Comparison of ENCODE assay signal across 2 cellular contexts in the genomic region with DNA sequence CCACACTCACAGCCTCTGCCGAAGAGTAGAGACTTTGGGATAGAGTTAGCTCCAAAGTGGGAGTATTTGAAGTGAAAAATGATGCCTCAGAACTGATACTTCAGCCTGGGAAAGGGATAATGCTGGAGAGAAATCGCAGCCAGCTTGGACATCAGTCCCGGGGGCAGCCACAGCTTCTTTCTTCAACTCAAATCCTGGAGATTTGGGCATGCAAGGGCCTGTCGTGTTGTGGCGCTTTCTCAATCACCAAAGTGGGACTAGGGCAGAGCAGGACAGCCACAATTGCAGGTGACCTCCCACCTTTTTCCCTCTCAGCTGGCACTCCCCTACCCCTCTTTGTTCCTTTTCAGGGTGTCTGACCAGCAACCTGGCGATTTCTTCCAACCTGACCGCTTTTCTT.
TF ChIP-seq lines count a peak whose summit lies in the region.

No MANE protein-coding gene starts in this region.

TF ChIP-seq in WTC11, 78 proteins besides CTCF, POLR2A, EP300 and RAD21:
- TF ChIP-seq KAT7 (CRISPR knock-in tag; IDR thresholded peaks at IDR 0.05; ENCODE audit: borderline replicate concordance), result no peak
- TF ChIP-seq, protein P1, sequence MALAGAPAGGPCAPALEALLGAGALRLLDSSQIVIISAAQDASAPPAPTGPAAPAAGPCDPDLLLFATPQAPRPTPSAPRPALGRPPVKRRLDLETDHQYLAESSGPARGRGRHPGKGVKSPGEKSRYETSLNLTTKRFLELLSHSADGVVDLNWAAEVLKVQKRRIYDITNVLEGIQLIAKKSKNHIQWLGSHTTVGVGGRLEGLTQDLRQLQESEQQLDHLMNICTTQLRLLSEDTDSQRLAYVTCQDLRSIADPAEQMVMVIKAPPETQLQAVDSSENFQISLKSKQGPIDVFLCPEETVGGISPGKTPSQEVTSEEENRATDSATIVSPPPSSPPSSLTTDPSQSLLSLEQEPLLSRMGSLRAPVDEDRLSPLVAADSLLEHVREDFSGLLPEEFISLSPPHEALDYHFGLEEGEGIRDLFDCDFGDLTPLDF (CRISPR knock-in tag; IDR thresholded peaks at IDR 0.05), result no peak
- no peak for TF ChIP-seq FOXP1 (CRISPR knock-in tag; IDR thresholded peaks at IDR 0.05; ENCODE audit: borderline replicate concordance)
- no peak for TF ChIP-seq HMGA2 (CRISPR knock-in tag; IDR thresholded peaks at IDR 0.05)
- no peak for TF ChIP-seq ZNF138 (CRISPR knock-in tag; conservative IDR thresholded peaks at IDR 0.05)
- no peak for TF ChIP-seq ZNF396 (CRISPR knock-in tag; IDR thresholded peaks at IDR 0.05; ENCODE audit: borderline replicate concordance)
- TF ChIP-seq NFE2L1 (CRISPR knock-in tag; IDR thresholded peaks at IDR 0.05), result no peak
- TF ChIP-seq JUN (CRISPR knock-in tag; IDR thresholded peaks at IDR 0.05), result no peak
- TF ChIP-seq, protein P2, sequence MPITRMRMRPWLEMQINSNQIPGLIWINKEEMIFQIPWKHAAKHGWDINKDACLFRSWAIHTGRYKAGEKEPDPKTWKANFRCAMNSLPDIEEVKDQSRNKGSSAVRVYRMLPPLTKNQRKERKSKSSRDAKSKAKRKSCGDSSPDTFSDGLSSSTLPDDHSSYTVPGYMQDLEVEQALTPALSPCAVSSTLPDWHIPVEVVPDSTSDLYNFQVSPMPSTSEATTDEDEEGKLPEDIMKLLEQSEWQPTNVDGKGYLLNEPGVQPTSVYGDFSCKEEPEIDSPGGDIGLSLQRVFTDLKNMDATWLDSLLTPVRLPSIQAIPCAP (CRISPR knock-in tag; IDR thresholded peaks at IDR 0.05), result no peak

TF ChIP-seq in H1, 55 proteins besides CTCF, POLR2A, EP300 and RAD21:
- TF ChIP-seq, protein P3, sequence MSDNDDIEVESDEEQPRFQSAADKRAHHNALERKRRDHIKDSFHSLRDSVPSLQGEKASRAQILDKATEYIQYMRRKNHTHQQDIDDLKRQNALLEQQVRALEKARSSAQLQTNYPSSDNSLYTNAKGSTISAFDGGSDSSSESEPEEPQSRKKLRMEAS (IDR thresholded peaks at IDR 0.05), result no peak
- TF ChIP-seq HDAC2 (IDR thresholded peaks at IDR 0.05; ENCODE audit: borderline replicate concordance in 1 of 2, low read depth in 2 of 2, low read length in 2 of 2) (no peak), BRCA1 (IDR thresholded peaks at IDR 0.05; ENCODE audit: low read depth, low read length) (no peak), JUND (IDR thresholded peaks at IDR 0.05; ENCODE audit: low read length) (no peak), RNF2 (IDR thresholded peaks at IDR 0.05; ENCODE audit: borderline replicate concordance, low read depth, low read length, missing control alignments, poor library complexity, severe bottlenecking) (no peak), BACH1 (IDR thresholded peaks at IDR 0.05; ENCODE audit: low read length) (no peak), CREB1 (IDR thresholded peaks at IDR 0.05) (no peak), NANOG (IDR thresholded peaks at IDR 0.05; ENCODE audit: insufficient read depth, low read depth, low read length, poor library complexity, severe bottlenecking) (no peak), KDM4A (IDR thresholded peaks at IDR 0.05; ENCODE audit: low read depth, low read length, severe bottlenecking) (no peak), CHD1 (IDR thresholded peaks at IDR 0.05; ENCODE audit: low read depth, low read length) (no peak), POLR2AphosphoS5 (IDR thresholded peaks at IDR 0.05; ENCODE audit: low read depth, low read length) (no peak), PHF8 (conservative IDR thresholded peaks at IDR 0.05; ENCODE audit: low read depth, low read length) (no peak), SP2 (IDR thresholded peaks at IDR 0.05; ENCODE audit: low read length) (no peak), TAF1 (IDR thresholded peaks at IDR 0.05; ENCODE audit: low read depth, low read length) (no peak), GABPA (IDR thresholded peaks at IDR 0.05; ENCODE audit: borderline replicate concordance, insufficient read depth, low read length) (no peak)
- TF ChIP-seq, protein P4, sequence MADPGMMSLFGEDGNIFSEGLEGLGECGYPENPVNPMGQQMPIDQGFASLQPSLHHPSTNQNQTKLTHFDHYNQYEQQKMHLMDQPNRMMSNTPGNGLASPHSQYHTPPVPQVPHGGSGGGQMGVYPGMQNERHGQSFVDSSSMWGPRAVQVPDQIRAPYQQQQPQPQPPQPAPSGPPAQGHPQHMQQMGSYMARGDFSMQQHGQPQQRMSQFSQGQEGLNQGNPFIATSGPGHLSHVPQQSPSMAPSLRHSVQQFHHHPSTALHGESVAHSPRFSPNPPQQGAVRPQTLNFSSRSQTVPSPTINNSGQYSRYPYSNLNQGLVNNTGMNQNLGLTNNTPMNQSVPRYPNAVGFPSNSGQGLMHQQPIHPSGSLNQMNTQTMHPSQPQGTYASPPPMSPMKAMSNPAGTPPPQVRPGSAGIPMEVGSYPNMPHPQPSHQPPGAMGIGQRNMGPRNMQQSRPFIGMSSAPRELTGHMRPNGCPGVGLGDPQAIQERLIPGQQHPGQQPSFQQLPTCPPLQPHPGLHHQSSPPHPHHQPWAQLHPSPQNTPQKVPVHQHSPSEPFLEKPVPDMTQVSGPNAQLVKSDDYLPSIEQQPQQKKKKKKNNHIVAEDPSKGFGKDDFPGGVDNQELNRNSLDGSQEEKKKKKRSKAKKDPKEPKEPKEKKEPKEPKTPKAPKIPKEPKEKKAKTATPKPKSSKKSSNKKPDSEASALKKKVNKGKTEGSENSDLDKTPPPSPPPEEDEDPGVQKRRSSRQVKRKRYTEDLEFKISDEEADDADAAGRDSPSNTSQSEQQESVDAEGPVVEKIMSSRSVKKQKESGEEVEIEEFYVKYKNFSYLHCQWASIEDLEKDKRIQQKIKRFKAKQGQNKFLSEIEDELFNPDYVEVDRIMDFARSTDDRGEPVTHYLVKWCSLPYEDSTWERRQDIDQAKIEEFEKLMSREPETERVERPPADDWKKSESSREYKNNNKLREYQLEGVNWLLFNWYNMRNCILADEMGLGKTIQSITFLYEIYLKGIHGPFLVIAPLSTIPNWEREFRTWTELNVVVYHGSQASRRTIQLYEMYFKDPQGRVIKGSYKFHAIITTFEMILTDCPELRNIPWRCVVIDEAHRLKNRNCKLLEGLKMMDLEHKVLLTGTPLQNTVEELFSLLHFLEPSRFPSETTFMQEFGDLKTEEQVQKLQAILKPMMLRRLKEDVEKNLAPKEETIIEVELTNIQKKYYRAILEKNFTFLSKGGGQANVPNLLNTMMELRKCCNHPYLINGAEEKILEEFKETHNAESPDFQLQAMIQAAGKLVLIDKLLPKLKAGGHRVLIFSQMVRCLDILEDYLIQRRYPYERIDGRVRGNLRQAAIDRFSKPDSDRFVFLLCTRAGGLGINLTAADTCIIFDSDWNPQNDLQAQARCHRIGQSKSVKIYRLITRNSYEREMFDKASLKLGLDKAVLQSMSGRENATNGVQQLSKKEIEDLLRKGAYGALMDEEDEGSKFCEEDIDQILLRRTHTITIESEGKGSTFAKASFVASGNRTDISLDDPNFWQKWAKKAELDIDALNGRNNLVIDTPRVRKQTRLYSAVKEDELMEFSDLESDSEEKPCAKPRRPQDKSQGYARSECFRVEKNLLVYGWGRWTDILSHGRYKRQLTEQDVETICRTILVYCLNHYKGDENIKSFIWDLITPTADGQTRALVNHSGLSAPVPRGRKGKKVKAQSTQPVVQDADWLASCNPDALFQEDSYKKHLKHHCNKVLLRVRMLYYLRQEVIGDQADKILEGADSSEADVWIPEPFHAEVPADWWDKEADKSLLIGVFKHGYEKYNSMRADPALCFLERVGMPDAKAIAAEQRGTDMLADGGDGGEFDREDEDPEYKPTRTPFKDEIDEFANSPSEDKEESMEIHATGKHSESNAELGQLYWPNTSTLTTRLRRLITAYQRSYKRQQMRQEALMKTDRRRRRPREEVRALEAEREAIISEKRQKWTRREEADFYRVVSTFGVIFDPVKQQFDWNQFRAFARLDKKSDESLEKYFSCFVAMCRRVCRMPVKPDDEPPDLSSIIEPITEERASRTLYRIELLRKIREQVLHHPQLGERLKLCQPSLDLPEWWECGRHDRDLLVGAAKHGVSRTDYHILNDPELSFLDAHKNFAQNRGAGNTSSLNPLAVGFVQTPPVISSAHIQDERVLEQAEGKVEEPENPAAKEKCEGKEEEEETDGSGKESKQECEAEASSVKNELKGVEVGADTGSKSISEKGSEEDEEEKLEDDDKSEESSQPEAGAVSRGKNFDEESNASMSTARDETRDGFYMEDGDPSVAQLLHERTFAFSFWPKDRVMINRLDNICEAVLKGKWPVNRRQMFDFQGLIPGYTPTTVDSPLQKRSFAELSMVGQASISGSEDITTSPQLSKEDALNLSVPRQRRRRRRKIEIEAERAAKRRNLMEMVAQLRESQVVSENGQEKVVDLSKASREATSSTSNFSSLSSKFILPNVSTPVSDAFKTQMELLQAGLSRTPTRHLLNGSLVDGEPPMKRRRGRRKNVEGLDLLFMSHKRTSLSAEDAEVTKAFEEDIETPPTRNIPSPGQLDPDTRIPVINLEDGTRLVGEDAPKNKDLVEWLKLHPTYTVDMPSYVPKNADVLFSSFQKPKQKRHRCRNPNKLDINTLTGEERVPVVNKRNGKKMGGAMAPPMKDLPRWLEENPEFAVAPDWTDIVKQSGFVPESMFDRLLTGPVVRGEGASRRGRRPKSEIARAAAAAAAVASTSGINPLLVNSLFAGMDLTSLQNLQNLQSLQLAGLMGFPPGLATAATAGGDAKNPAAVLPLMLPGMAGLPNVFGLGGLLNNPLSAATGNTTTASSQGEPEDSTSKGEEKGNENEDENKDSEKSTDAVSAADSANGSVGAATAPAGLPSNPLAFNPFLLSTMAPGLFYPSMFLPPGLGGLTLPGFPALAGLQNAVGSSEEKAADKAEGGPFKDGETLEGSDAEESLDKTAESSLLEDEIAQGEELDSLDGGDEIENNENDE (IDR thresholded peaks at IDR 0.05; ENCODE audit: insufficient replicate concordance, low read length), result no peak
- TF ChIP-seq, protein P5, sequence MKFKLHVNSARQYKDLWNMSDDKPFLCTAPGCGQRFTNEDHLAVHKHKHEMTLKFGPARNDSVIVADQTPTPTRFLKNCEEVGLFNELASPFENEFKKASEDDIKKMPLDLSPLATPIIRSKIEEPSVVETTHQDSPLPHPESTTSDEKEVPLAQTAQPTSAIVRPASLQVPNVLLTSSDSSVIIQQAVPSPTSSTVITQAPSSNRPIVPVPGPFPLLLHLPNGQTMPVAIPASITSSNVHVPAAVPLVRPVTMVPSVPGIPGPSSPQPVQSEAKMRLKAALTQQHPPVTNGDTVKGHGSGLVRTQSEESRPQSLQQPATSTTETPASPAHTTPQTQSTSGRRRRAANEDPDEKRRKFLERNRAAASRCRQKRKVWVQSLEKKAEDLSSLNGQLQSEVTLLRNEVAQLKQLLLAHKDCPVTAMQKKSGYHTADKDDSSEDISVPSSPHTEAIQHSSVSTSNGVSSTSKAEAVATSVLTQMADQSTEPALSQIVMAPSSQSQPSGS (IDR thresholded peaks at IDR 0.05; ENCODE audit: low read length), result no peak
